16 cellular contexts compared by ENCODE assay signal in the genomic region with DNA sequence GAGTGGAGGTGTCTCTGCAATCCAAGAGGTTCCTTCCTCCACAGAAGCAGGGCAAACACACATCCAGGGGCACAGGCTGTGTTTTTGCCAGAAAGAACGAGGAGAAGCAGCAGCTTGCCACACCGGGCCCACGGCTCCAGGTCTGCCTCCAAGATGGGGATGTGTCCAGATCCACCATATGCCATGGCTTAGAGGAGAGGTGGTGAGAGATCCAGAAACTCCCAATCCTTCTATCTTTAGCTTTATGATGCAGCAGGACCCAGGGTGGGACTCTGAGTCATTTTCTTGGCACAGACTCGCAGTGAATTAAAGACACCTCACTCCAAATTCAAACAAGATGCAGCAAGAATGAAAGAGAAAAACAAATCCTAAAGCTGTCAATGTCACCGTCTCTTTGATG.
DNase-seq lines count a peak whose midpoint lies in the region; ATAC-seq and TF ChIP-seq lines count a peak whose summit lies in the region.
"Had no signal": no experiment of that assay in that cellular context is flagged by ENCODE, and none has a peak within 500 bp of the region (broad histone marks: within the 10 kb centered on the region; RNA-seq: fewer than 3 reads in every experiment).

No MANE protein-coding gene starts in this region.

- H3K4me3 Mint-ChIP-seq in stimulated activated naive B cell treated with anti-CD40 and anti-IgM and Interleukin-4, amounts not matched to agents 10 μg/mL and 1 μg/mL and 100 μg/mL, for 72 hours: no peak overlapping the region
- H3K4me3 Mint-ChIP-seq: activated naive CD8-positive, alpha-beta T cell treated with anti-CD3 and anti-CD28 coated beads, Interleukin-2, amount 50 U/mL, for 24 hours had no signal

- H3K4me1 Mint-ChIP-seq in stimulated activated naive B cell treated with anti-CD40 and anti-IgM and Interleukin-4, amounts not matched to agents 10 μg/mL and 1 μg/mL and 100 μg/mL, for 72 hours: no peaks in the 10 kb centered on the region
- H3K4me1 Mint-ChIP-seq: activated naive CD8-positive, alpha-beta T cell treated with anti-CD3 and anti-CD28 coated beads, Interleukin-2, amount 50 U/mL, for 24 hours had no signal

- H3K27me3 Mint-ChIP-seq in stimulated activated naive B cell treated with anti-CD40 and anti-IgM and Interleukin-4, amounts not matched to agents 10 μg/mL and 1 μg/mL and 100 μg/mL, for 72 hours: no peaks in the 10 kb centered on the region
- H3K27me3 Mint-ChIP-seq: activated naive CD8-positive, alpha-beta T cell treated with anti-CD3 and anti-CD28 coated beads, Interleukin-2, amount 50 U/mL, for 24 hours had no signal

- no peaks in the 10 kb centered on the region for H3K36me3 ChIP-seq in tibial artery
- H3K36me3 ChIP-seq: neutrophil had no signal

- ATAC-seq in GM18909 (IDR thresholded peaks at IDR 0.05; ENCODE audit: poor library complexity, unreplicated experiment) (no peak), HG03460 (IDR thresholded peaks at IDR 0.05; ENCODE audit: unreplicated experiment) (no peak)
- no peak for ATAC-seq in stimulated activated naive B cell treated with anti-CD40 and anti-IgM and Interleukin-4, amounts not matched to agents 10 μg/mL and 1 μg/mL and 100 μg/mL, for 72 hours (replicated peaks)
- ATAC-seq: activated naive CD8-positive, alpha-beta T cell treated with anti-CD3 and anti-CD28 coated beads, Interleukin-2, amount 50 U/mL, for 24 hours had no signal

- H3K27me3 ChIP-seq in tibial artery: no peaks in the 10 kb centered on the region
- H3K27me3 ChIP-seq: neutrophil had no signal

- peaks cover 0 to 9% (median 4%) of the 10 kb centered on the region in 4 donors for H3K4me1 ChIP-seq in tibial artery

- peaks cover 0 to 17% of the 10 kb centered on the region in 2 donors for H3K9me3 Mint-ChIP-seq in stimulated activated naive B cell treated with anti-CD40 and anti-IgM and Interleukin-4, amounts not matched to agents 10 μg/mL and 1 μg/mL and 100 μg/mL, for 72 hours

- H3K9me3 ChIP-seq in tibial artery: peaks cover 0 to 4% (median 0%) of the 10 kb centered on the region in 3 donors
- H3K9me3 ChIP-seq: neutrophil had no signal

- no peak for TF ChIP-seq CTCF in tibial artery (IDR thresholded peaks at IDR 0.05)

- H3K27ac Mint-ChIP-seq in stimulated activated naive B cell treated with anti-CD40 and anti-IgM and Interleukin-4, amounts not matched to agents 10 μg/mL and 1 μg/mL and 100 μg/mL, for 72 hours: no peak overlapping the region
- H3K27ac Mint-ChIP-seq: activated naive CD8-positive, alpha-beta T cell treated with anti-CD3 and anti-CD28 coated beads, Interleukin-2, amount 50 U/mL, for 24 hours had no signal

- intact Hi-C loops in tibial artery (cut with DNase I; ENCODE audit: low total_unique reads): no loop called here

- H3K27ac ChIP-seq in tibial artery: no peak overlapping the region
- H3K27ac ChIP-seq: neutrophil had no signal

- H3K36me3 Mint-ChIP-seq in stimulated activated naive B cell treated with anti-CD40 and anti-IgM and Interleukin-4, amounts not matched to agents 10 μg/mL and 1 μg/mL and 100 μg/mL, for 72 hours: no peaks in the 10 kb centered on the region

- no peak overlapping the region for H3K4me3 ChIP-seq in tibial artery
- H3K4me3 ChIP-seq: lung had no signal

- DNase-seq in AG08396 (ENCODE audit: low spot score) (peak; percentile 64), HT1080 (ENCODE audit: low read depth) (peak; percentile 33), cerebellar cortex (ENCODE audit: low spot score) (peak; percentile 98), myocyte (ENCODE audit: low read depth) (peak; percentile 89), tibial artery (no peak)
- DNase-seq in stimulated activated naive B cell treated with anti-CD40 and anti-IgM and Interleukin-4, amounts not matched to agents 10 μg/mL and 1 μg/mL and 100 μg/mL, for 72 hours: no peak
- DNase-seq: activated CD8-positive, alpha-beta memory T cell treated with anti-CD3 and anti-CD28 coated beads, Interleukin-2, amount 50 U/mL, for 4 hours; activated naive CD8-positive, alpha-beta T cell treated with anti-CD3 and anti-CD28 coated beads, Interleukin-2, amount 50 U/mL, for 24 hours; AML-193; DND-41; NCI-H748 treated with DMSO at 0.1 percent for 48 hours; SHP77 treated with DMSO at 0.1 percent for 48 hours had no signal

Comparison
In these comparisons a context has a peak if more than half of its experiments do, and no peak if none do; other contexts are left out.
1. DNase-seq: peak in AG08396 (single experiment), HT1080 (single experiment), cerebellar cortex (single experiment) and myocyte (single experiment); none in tibial artery (0 of 2) and stimulated activated naive B cell treated with anti-CD40 and anti-IgM and Interleukin-4, amounts not matched to agents 10 μg/mL and 1 μg/mL and 100 μg/mL, for 72 hours (single experiment).